1 cellular context compared by ENCODE assay signal in the genomic region with DNA sequence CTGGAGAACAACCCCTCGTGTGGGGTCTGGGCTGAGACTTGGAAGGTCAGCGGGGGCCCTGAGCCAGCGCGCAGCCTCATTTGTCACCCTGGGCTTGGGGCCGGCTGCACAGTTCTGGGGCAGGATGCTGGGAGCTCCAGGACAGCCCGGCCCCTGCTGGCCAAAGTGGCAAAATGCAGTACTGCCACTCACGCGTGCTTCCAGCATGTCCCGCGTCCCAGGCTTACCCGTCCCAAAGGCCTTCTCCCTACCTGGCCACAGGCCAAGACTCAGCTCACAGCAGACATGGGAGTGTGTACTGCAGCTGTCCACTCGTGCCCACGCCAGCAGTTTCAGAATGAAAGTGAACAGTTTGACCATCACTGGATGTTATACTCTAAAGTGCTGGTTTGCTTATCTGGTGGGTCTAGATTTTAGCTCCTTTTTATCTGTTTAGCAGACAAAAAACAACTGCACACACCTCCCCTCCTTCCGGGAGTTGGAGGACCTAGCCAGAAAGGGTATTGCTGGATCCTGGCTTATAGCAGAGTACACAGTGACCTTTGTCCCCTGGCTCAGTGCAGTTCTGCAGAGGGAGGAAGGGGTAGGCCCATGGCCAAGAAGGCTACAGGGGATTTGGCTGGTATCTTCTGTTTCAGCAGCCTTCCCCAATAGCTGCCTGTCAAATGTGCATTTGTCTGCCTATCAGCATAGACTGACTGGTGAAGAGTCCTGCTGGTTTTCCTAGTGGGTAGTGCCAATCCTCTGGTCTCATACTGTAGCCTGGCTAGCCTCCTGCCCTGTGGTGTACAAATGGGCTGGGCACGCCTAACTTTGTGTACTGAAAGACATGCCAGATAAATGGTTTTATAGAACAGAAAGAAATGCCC.
A peak's percentile ranks its signal among the peaks of the same experiment; 100 is the strongest.
TF ChIP-seq lines count a peak whose summit lies in the region.

No MANE protein-coding gene starts in this region.

TF ChIP-seq in K562, 482 proteins besides CTCF, POLR2A, EP300 and RAD21 (continued from another document and continues in another):
- TF ChIP-seq, protein P1, sequence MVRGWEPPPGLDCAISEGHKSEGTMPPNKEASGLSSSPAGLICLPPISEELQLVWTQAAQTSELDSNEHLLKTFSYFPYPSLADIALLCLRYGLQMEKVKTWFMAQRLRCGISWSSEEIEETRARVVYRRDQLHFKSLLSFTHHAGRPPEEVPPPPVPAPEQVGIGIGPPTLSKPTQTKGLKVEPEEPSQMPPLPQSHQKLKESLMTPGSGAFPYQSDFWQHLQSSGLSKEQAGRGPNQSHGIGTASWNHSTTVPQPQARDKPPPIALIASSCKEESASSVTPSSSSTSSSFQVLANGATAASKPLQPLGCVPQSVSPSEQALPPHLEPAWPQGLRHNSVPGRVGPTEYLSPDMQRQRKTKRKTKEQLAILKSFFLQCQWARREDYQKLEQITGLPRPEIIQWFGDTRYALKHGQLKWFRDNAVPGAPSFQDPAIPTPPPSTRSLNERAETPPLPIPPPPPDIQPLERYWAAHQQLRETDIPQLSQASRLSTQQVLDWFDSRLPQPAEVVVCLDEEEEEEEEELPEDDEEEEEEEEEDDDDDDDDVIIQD (CRISPR knock-in tag; IDR thresholded peaks at IDR 0.05): no peak
- TF ChIP-seq SMARCE1 (IDR thresholded peaks at IDR 0.05) (no peak), SMC3 (conservative IDR thresholded peaks at IDR 0.05; ENCODE audit: insufficient read depth, low read depth, low read length) (no peak; the same call in 1 of the 2 replicates), HIVEP1 (CRISPR knock-in tag; IDR thresholded peaks at IDR 0.05) (no peak), NFYB (IDR thresholded peaks at IDR 0.05; ENCODE audit: extremely low read depth, insufficient read length) (no peak), SP2 (IDR thresholded peaks at IDR 0.05; ENCODE audit: extremely low read depth, low read depth, low read length, poor library complexity, severe bottlenecking) (no peak), ZEB2 (IDR thresholded peaks at IDR 0.05) (no peak), DEAF1 (CRISPR knock-in tag; IDR thresholded peaks at IDR 0.05) (no peak), POLR2G (IDR thresholded peaks at IDR 0.05; ENCODE audit: low read depth, low read length) (peak; percentile 50; the same call in 1 of the 2 replicates), SAP30 (IDR thresholded peaks at IDR 0.05; ENCODE audit: borderline replicate concordance, insufficient read depth, low read depth, low read length, poor library complexity, severe bottlenecking) (no peak), ETS2 (tag; IDR thresholded peaks at IDR 0.05; ENCODE audit: borderline replicate concordance, poor library complexity, severe bottlenecking) (no peak), CREM (IDR thresholded peaks at IDR 0.05; ENCODE audit: low read depth) (peak; percentile 56), TAF1 (IDR thresholded peaks at IDR 0.05; ENCODE audit: control insufficient read depth, extremely low read depth, insufficient read depth, low read length, severe bottlenecking) (peak; percentile 42), CBX2 (IDR thresholded peaks at IDR 0.05; ENCODE audit: insufficient read depth, low read length, poor library complexity, severe bottlenecking) (no peak), LEF1 (IDR thresholded peaks at IDR 0.05) (no peak), SOX6 (IDR thresholded peaks at IDR 0.05) (peak; percentile 21; the same call in 1 of the 2 replicates), ZNF24 (IDR thresholded peaks at IDR 0.05) (no peak), ZNF146 (CRISPR knock-in tag; IDR thresholded peaks at IDR 0.05; ENCODE audit: unreplicated experiment) (no peak), MEF2A (IDR thresholded peaks at IDR 0.05; ENCODE audit: control insufficient read depth, low read depth, low read length) (no peak), CCNT2 (IDR thresholded peaks at IDR 0.05; ENCODE audit: borderline replicate concordance, extremely low read depth, insufficient read length, low read depth, low read length) (peak; percentile 11), BMI1 (IDR thresholded peaks at IDR 0.05; ENCODE audit: low read length) (no peak), GATA2 (CRISPR knock-in tag; IDR thresholded peaks at IDR 0.05) (no peak), ZNF253 (CRISPR knock-in tag; conservative IDR thresholded peaks at IDR 0.05) (no peak), TEAD2 (tag; IDR thresholded peaks at IDR 0.05) (no peak), KLF1 (tag; IDR thresholded peaks at IDR 0.05) (no peak), ETV1 (tag; conservative IDR thresholded peaks at IDR 0.05; ENCODE audit: low read depth) (peak; percentile 46; the same call in 1 of the 2 replicates), NFRKB (IDR thresholded peaks at IDR 0.05; ENCODE audit: low read depth) (no peak), CBX8 (IDR thresholded peaks at IDR 0.05; ENCODE audit: borderline replicate concordance, extremely low read depth, low read depth, low read length, poor library complexity, severe bottlenecking) (no peak), SPI1 (IDR thresholded peaks at IDR 0.05; ENCODE audit: borderline replicate concordance, low read depth, low read length) (no peak), CBX3 (IDR thresholded peaks at IDR 0.05; ENCODE audit: borderline replicate concordance in 1 of 2, low read length in 2 of 2) (no peak), ZNF766 (CRISPR knock-in tag; conservative IDR thresholded peaks at IDR 0.05) (no peak), TEAD1 (CRISPR knock-in tag; IDR thresholded peaks at IDR 0.05) (no peak), PURB (CRISPR knock-in tag; IDR thresholded peaks at IDR 0.05; ENCODE audit: low read depth) (no peak), FOXJ2 (tag; IDR thresholded peaks at IDR 0.05) (no peak), ZNF445 (CRISPR knock-in tag; IDR thresholded peaks at IDR 0.05; ENCODE audit: low read depth) (no peak), CHD2 (IDR thresholded peaks at IDR 0.05; ENCODE audit: low read depth, low read length) (no peak), ZNF77 (CRISPR knock-in tag; IDR thresholded peaks at IDR 0.05) (no peak), MAFK (IDR thresholded peaks at IDR 0.05; ENCODE audit: low read length) (no peak), ELF2 (CRISPR knock-in tag; IDR thresholded peaks at IDR 0.05) (no peak), CUX1 (CRISPR knock-in tag; IDR thresholded peaks at IDR 0.05) (no peak), STAG1 (CRISPR knock-in tag; IDR thresholded peaks at IDR 0.05; ENCODE audit: borderline replicate concordance) (peak; percentile 41), SREBF2 (CRISPR knock-in tag; IDR thresholded peaks at IDR 0.05) (no peak)
- TF ChIP-seq, protein P2, sequence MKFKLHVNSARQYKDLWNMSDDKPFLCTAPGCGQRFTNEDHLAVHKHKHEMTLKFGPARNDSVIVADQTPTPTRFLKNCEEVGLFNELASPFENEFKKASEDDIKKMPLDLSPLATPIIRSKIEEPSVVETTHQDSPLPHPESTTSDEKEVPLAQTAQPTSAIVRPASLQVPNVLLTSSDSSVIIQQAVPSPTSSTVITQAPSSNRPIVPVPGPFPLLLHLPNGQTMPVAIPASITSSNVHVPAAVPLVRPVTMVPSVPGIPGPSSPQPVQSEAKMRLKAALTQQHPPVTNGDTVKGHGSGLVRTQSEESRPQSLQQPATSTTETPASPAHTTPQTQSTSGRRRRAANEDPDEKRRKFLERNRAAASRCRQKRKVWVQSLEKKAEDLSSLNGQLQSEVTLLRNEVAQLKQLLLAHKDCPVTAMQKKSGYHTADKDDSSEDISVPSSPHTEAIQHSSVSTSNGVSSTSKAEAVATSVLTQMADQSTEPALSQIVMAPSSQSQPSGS (CRISPR knock-in tag; IDR thresholded peaks at IDR 0.05): no peak
- TF ChIP-seq, protein P3, sequence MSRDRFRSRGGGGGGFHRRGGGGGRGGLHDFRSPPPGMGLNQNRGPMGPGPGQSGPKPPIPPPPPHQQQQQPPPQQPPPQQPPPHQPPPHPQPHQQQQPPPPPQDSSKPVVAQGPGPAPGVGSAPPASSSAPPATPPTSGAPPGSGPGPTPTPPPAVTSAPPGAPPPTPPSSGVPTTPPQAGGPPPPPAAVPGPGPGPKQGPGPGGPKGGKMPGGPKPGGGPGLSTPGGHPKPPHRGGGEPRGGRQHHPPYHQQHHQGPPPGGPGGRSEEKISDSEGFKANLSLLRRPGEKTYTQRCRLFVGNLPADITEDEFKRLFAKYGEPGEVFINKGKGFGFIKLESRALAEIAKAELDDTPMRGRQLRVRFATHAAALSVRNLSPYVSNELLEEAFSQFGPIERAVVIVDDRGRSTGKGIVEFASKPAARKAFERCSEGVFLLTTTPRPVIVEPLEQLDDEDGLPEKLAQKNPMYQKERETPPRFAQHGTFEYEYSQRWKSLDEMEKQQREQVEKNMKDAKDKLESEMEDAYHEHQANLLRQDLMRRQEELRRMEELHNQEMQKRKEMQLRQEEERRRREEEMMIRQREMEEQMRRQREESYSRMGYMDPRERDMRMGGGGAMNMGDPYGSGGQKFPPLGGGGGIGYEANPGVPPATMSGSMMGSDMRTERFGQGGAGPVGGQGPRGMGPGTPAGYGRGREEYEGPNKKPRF (IDR thresholded peaks at IDR 0.05; ENCODE audit: low read depth, low read length): no peak
- TF ChIP-seq, protein P4, sequence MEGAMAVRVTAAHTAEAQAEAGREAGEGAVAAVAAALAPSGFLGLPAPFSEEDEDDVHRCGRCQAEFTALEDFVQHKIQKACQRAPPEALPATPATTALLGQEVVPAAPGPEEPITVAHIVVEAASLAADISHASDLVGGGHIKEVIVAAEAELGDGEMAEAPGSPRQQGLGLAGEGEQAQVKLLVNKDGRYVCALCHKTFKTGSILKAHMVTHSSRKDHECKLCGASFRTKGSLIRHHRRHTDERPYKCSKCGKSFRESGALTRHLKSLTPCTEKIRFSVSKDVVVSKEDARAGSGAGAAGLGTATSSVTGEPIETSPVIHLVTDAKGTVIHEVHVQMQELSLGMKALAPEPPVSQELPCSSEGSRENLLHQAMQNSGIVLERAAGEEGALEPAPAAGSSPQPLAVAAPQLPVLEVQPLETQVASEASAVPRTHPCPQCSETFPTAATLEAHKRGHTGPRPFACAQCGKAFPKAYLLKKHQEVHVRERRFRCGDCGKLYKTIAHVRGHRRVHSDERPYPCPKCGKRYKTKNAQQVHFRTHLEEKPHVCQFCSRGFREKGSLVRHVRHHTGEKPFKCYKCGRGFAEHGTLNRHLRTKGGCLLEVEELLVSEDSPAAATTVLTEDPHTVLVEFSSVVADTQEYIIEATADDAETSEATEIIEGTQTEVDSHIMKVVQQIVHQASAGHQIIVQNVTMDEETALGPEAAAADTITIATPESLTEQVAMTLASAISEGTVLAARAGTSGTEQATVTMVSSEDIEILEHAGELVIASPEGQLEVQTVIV (CRISPR knock-in tag; IDR thresholded peaks at IDR 0.05; ENCODE audit: borderline replicate concordance): no peak
- TF ChIP-seq, protein P5, sequence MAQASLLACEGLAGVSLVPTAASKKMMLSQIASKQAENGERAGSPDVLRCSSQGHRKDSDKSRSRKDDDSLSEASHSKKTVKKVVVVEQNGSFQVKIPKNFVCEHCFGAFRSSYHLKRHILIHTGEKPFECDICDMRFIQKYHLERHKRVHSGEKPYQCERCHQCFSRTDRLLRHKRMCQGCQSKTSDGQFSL (CRISPR knock-in tag; IDR thresholded peaks at IDR 0.05): no peak
- TF ChIP-seq, protein P5 (tag; IDR thresholded peaks at IDR 0.05): no peak
